In the genomic region with DNA sequence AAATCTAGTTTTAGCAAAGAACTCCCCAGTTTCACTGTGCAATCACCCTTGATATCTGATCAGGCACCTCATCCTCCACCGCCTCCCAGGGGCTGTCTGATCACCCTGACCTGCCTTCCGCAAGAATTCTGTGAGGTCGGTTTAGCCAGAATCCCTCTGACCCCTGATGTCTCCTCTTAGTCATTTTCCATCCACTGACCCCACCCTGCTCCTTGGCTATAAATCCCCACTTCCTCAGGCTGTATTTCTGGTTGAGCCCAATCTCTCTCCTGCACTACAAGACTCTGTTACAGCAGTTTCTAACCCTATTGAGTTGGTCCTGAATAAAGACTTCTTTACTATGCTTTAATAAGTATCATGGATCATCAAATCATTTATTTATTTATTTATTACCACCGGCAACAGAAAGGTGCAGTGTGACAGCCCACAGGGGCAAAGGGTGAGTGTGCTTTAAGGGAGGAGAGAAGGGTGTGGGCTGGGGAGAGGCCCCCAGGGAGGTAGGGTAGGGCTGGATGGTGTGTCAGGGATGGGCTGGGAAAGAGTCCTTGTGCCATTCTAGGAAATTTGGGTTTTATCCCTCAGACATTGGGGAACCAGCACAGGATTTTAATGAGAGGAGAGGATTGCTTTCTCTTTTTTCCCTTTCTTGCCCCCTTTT, we compare ENCODE assay signal across 13 cellular contexts. TPM values are rescaled to one million over a fixed set of nuclear protein-coding genes. Genes with fewer than 3 reads are reported as not detected.
DNase-seq lines count a peak whose midpoint lies in the region; ATAC-seq and TF ChIP-seq lines count a peak whose summit lies in the region.
"Had no signal": no experiment of that assay in that cellular context is flagged by ENCODE, and none has a peak within 500 bp of the region (broad histone marks: within the 10 kb centered on the region; RNA-seq: fewer than 3 reads in every experiment).

No MANE protein-coding gene starts in this region.

- H3K4me2 ChIP-seq in neural progenitor cell: no peak overlapping the region

- CTCF ChIA-PET in activated CD8-positive, alpha-beta memory T cell treated with anti-CD3 and anti-CD28 coated beads, Interleukin-2, amount 10 ng/mL, durations not matched to agents 7 days and 5 days (lab: Charles Lee): no interaction called here

- no peaks in the 10 kb centered on the region for H3K79me2 ChIP-seq in neural progenitor cell (ENCODE audit: low read depth)

- H3K4me1 ChIP-seq in neural progenitor cell (peaks cover 15% of the 10 kb centered on the region), upper lobe of right lung (peaks cover 36% of the 10 kb centered on the region)

- H3K27ac Mint-ChIP-seq in activated CD8-positive, alpha-beta memory T cell treated with anti-CD3 and anti-CD28 coated beads, Interleukin-2, amount 10 ng/mL, durations not matched to agents 7 days and 5 days: no peak overlapping the region
- H3K27ac Mint-ChIP-seq in neural progenitor cell: peak overlapping the region; percentile 13
- H3K27ac Mint-ChIP-seq: activated naive CD4-positive, alpha-beta T cell treated with anti-CD3 and anti-CD28 coated beads, Interleukin-2, amount 50 U/mL, for 24 hours had no signal

- H3K9me3 ChIP-seq in neural progenitor cell (ENCODE audit: low read depth) (no peaks in the 10 kb centered on the region), upper lobe of right lung (no peaks in the 10 kb centered on the region)
- H3K9me3 ChIP-seq: pancreas had no signal

- no peak for TF ChIP-seq CTCF in neural progenitor cell (IDR thresholded peaks at IDR 0.05)
- TF ChIP-seq CTCF in upper lobe of right lung (IDR thresholded peaks at IDR 0.05): no peak

- intact Hi-C loops in upper lobe of right lung (cut with DNase I): no loop called here

- H3F3A ChIP-seq in neural progenitor cell (ENCODE audit: low read depth): peaks cover 8% of the 10 kb centered on the region

- H3K27ac ChIP-seq in epithelial cell of prostate (peak overlapping the region; percentile 46), neural progenitor cell (no peak overlapping the region), upper lobe of right lung (peak overlapping the region; percentile 71)
- H3K27ac ChIP-seq: 22Rv1, pancreas had no signal

- no peaks in the 10 kb centered on the region for H4K20me1 ChIP-seq in neural progenitor cell (ENCODE audit: low read depth)

- no peaks in the 10 kb centered on the region for H3K27me3 ChIP-seq in neural progenitor cell
- H3K27me3 ChIP-seq in upper lobe of right lung: no peaks in the 10 kb centered on the region
- H3K27me3 ChIP-seq: pancreas had no signal

- H3K4me3 Mint-ChIP-seq in activated CD8-positive, alpha-beta memory T cell treated with anti-CD3 and anti-CD28 coated beads, Interleukin-2, amount 10 ng/mL, durations not matched to agents 7 days and 5 days: no peak overlapping the region
- H3K4me3 Mint-ChIP-seq in neural progenitor cell: no peak overlapping the region
- H3K4me3 Mint-ChIP-seq: activated naive CD4-positive, alpha-beta T cell treated with anti-CD3 and anti-CD28 coated beads, Interleukin-2, amount 50 U/mL, for 24 hours had no signal

- H3K4me1 Mint-ChIP-seq in activated CD8-positive, alpha-beta memory T cell treated with anti-CD3 and anti-CD28 coated beads, Interleukin-2, amount 10 ng/mL, durations not matched to agents 7 days and 5 days: peaks cover 8% of the 10 kb centered on the region
- peaks cover 50% of the 10 kb centered on the region for H3K4me1 Mint-ChIP-seq in neural progenitor cell

- no peaks in the 10 kb centered on the region for H3K36me3 Mint-ChIP-seq in activated CD8-positive, alpha-beta memory T cell treated with anti-CD3 and anti-CD28 coated beads, Interleukin-2, amount 10 ng/mL, durations not matched to agents 7 days and 5 days
- H3K36me3 Mint-ChIP-seq in neural progenitor cell: no peaks in the 10 kb centered on the region
- H3K36me3 Mint-ChIP-seq: activated naive CD4-positive, alpha-beta T cell treated with anti-CD3 and anti-CD28 coated beads, Interleukin-2, amount 50 U/mL, for 24 hours had no signal

- H3K36me3 ChIP-seq in neural progenitor cell (no peaks in the 10 kb centered on the region), upper lobe of right lung (no peaks in the 10 kb centered on the region)
- H3K36me3 ChIP-seq: pancreas had no signal

- peaks cover 22% of the 10 kb centered on the region for H3K27me3 Mint-ChIP-seq in activated CD8-positive, alpha-beta memory T cell treated with anti-CD3 and anti-CD28 coated beads, Interleukin-2, amount 10 ng/mL, durations not matched to agents 7 days and 5 days
- peaks cover 15% of the 10 kb centered on the region for H3K27me3 Mint-ChIP-seq in neural progenitor cell (ENCODE audit: insufficient read depth, low read depth)
- H3K27me3 Mint-ChIP-seq: activated naive CD4-positive, alpha-beta T cell treated with anti-CD3 and anti-CD28 coated beads, Interleukin-2, amount 50 U/mL, for 24 hours had no signal

- no peak overlapping the region for H3K9ac ChIP-seq in neural progenitor cell

- H3K9me3 Mint-ChIP-seq in activated CD8-positive, alpha-beta memory T cell treated with anti-CD3 and anti-CD28 coated beads, Interleukin-2, amount 10 ng/mL, durations not matched to agents 7 days and 5 days (ENCODE audit: low read depth): no peaks in the 10 kb centered on the region
- no peaks in the 10 kb centered on the region for H3K9me3 Mint-ChIP-seq in neural progenitor cell
- H3K9me3 Mint-ChIP-seq: activated naive CD4-positive, alpha-beta T cell treated with anti-CD3 and anti-CD28 coated beads, Interleukin-2, amount 50 U/mL, for 24 hours had no signal

- H2AFZ ChIP-seq in neural progenitor cell (replicated peaks): no peak overlapping the region

- no peak for ATAC-seq in activated CD8-positive, alpha-beta memory T cell treated with anti-CD3 and anti-CD28 coated beads, Interleukin-2, amount 10 ng/mL, durations not matched to agents 7 days and 5 days
- no peak for ATAC-seq in upper lobe of right lung
- ATAC-seq: pancreas had no signal

- peak; percentile 40 for DNase-seq in activated CD8-positive, alpha-beta memory T cell treated with anti-CD3 and anti-CD28 coated beads for 24 hours
- DNase-seq in activated CD8-positive, alpha-beta memory T cell treated with anti-CD3 and anti-CD28 coated beads, Interleukin-2, amount 10 ng/mL, durations not matched to agents 7 days and 5 days: no peak
- DNase-seq in epithelial cell of prostate (ENCODE audit: low read depth, low spot score) (no peak), neural progenitor cell (ENCODE audit: low spot score) (no peak), upper lobe of right lung (no peak), hypothalamus (lab: John Stamatoyannopoulos, UW) (no peak)
- no peak for DNase-seq in activated CD4-positive, alpha-beta T cell treated with anti-CD3 and anti-CD28 coated beads, Interleukin-2, amount 50 U/mL, for 48 hours
- DNase-seq in stimulated activated CD4-positive, alpha-beta T cell treated with anti-CD3 and anti-CD28 coated beads, Interleukin-1b, Interleukin-23, amount 100 ng/mL, for 48 hours: no peak
- DNase-seq: GF-D8; pancreas; stimulated activated CD4-positive, alpha-beta T cell treated with anti-CD3 and anti-CD28 coated beads, Interleukin-15, amount 100 ng/mL, for 24 hours had no signal

- H3K4me3 ChIP-seq in neural progenitor cell: no peak overlapping the region
- no peak overlapping the region for H3K4me3 ChIP-seq in upper lobe of right lung
- H3K4me3 ChIP-seq: pancreas had no signal

RNA-seq across cellular contexts. Expression of a gene that starts 11.2 kb away (rescaled TPM):
- total RNA-seq in activated CD8-positive, alpha-beta memory T cell treated with anti-CD3 and anti-CD28 coated beads, Interleukin-2, amount 10 ng/mL, durations not matched to agents 7 days and 5 days: 10 to 100 TPM; 55.2 to 56.0 TPM
- 13.3 and 17.4 TPM in 2 replicates for total RNA-seq in neural progenitor cell (ENCODE audit: low replicate concordance)
- 157 TPM for total RNA-seq in upper lobe of right lung

RNA-seq across cellular contexts. Expression of a gene that starts 17.1 kb away (rescaled TPM):
- 10 to 100 TPM; 11.9 to 14.5 TPM for total RNA-seq in activated CD8-positive, alpha-beta memory T cell treated with anti-CD3 and anti-CD28 coated beads, Interleukin-2, amount 10 ng/mL, durations not matched to agents 7 days and 5 days
- total RNA-seq in neural progenitor cell (ENCODE audit: low replicate concordance) (17.2 and 19.5 TPM in 2 replicates), upper lobe of right lung (20.6 TPM)
